ENCODE assay signal across 8 cellular contexts in genomic region chr5:75734913-75735789, GRCh38. TPM values are rescaled to one million over a fixed set of nuclear protein-coding genes. Genes with fewer than 3 reads are reported as not detected.
DNase-seq lines count a peak whose midpoint lies in the region; ATAC-seq, FAIRE-seq and TF ChIP-seq lines count a peak whose summit lies in the region.

No MANE protein-coding gene starts in this region.

- H2AFZ ChIP-seq in hepatocyte, result no peak overlapping the region

- no peaks in the 10 kb centered on the region for H3K9me3 ChIP-seq in WERI-Rb-1 (ENCODE audit: severe bottlenecking)
- no peaks in the 10 kb centered on the region for H3K9me3 ChIP-seq in hepatocyte (ENCODE audit: low read depth)
- no peaks in the 10 kb centered on the region for H3K9me3 ChIP-seq in thyroid gland
- no peaks in the 10 kb centered on the region for H3K9me3 ChIP-seq in CD8-positive, alpha-beta T cell (ENCODE audit: low read length)

- TF ChIP-seq CTCF in WERI-Rb-1 (IDR thresholded peaks at IDR 0.05; ENCODE audit: low read depth, low read length), result peak; percentile 75
- peak; percentile 69 for TF ChIP-seq CTCF in hepatocyte (IDR thresholded peaks at IDR 0.05; ENCODE audit: poor library complexity)
- peak; percentile 11 to 77 (median 53) for TF ChIP-seq CTCF in thyroid gland (IDR thresholded peaks at IDR 0.05)
- TF ChIP-seq CTCF in CD8-positive, alpha-beta T cell (IDR thresholded peaks at IDR 0.05), result no peak

- H3K27ac Mint-ChIP-seq in CD8-positive, alpha-beta T cell, result no peak overlapping the region

- FAIRE-seq in HTR-8/SVneo (lab: Jason Lieb, UNC), result no peak

- H3K9me2 ChIP-seq in hepatocyte (replicated peaks; ENCODE audit: insufficient read depth), result no peaks in the 10 kb centered on the region

- H3K4me3 ChIP-seq in WERI-Rb-1 (ENCODE audit: low read depth, low read length) (no peak overlapping the region), hepatocyte (no peak overlapping the region), thyroid gland (replicated peaks in 1 of 3) (no peak overlapping the region)
- H3K4me3 ChIP-seq in CD8-positive, alpha-beta T cell (ENCODE audit: low read depth, low read length), result no peak overlapping the region

- H3K27me3 ChIP-seq in WERI-Rb-1 (ENCODE audit: insufficient read depth, low read depth, severe bottlenecking) (no peaks in the 10 kb centered on the region), hepatocyte (no peaks in the 10 kb centered on the region), thyroid gland (no peaks in the 10 kb centered on the region)
- H3K27me3 ChIP-seq in CD8-positive, alpha-beta T cell (ENCODE audit: insufficient read depth, low read length), result no peaks in the 10 kb centered on the region

- H3K4me1 ChIP-seq in hepatocyte (ENCODE audit: insufficient read depth) (no peaks in the 10 kb centered on the region), thyroid gland (no peaks in the 10 kb centered on the region)
- no peaks in the 10 kb centered on the region for H3K4me1 ChIP-seq in CD8-positive, alpha-beta T cell (ENCODE audit: insufficient read depth, low read length)

- no peaks in the 10 kb centered on the region for H4K20me1 ChIP-seq in hepatocyte (ENCODE audit: insufficient read depth, poor library complexity, severe bottlenecking)

- POLR2A ChIA-PET in CD8-positive, alpha-beta T cell (lab: Charles Lee), result interaction anchor here (0.6 kb wide), 1 partner anchor 42 kb away, joined by 3 read pairs; no protein-coding TSS in a partner anchor

- no peaks in the 10 kb centered on the region for H3K9me3 Mint-ChIP-seq in CD8-positive, alpha-beta T cell

- no peak for ATAC-seq in CD8-positive, alpha-beta T cell
- no peak for ATAC-seq in sciatic nerve

- intact Hi-C loops in thyroid gland (cut with DNase I), result loop anchor here (5.0 kb wide), 1 partner anchor 442 kb away; no protein-coding TSS in a partner anchor
- intact Hi-C loops in CD8-positive, alpha-beta T cell (cut with DNase I, micrococcal nuclease), result loop anchor here (5.0 to 10.0 kb wide), 2 partner anchors 522 to 910 kb away; no protein-coding TSS in a partner anchor
- intact Hi-C loops in sciatic nerve (cut with DNase I), result no loop called here

- no peak overlapping the region for H3K27ac ChIP-seq in WERI-Rb-1
- no peak overlapping the region for H3K27ac ChIP-seq in hepatocyte
- H3K27ac ChIP-seq in thyroid gland, result no peak overlapping the region
- no peak overlapping the region for H3K27ac ChIP-seq in CD8-positive, alpha-beta T cell (ENCODE audit: low read depth, low read length)

- H3K4me1 Mint-ChIP-seq in CD8-positive, alpha-beta T cell (ENCODE audit: low read depth), result no peaks in the 10 kb centered on the region

- 47% methylated on average over 6 of the region's 6 CpGs for WGBS in hepatocyte (ENCODE audit: low lambda C conversion rate, missing lambda C conversion rate)
- whole genome bisulfite sequencing in thyroid gland, 2 donors, result 38 to 39% methylated on average over 6 of the region's 6 CpGs

- TF ChIP-seq POLR2A in thyroid gland (IDR thresholded peaks at IDR 0.05), result no peak

- peak; percentile 64 for DNase-seq in activated effector memory CD4-positive, alpha-beta T cell treated with anti-CD3 and anti-CD28 coated beads, Interleukin-2, amount 50 U/mL, for 16 hours
- no peak for DNase-seq in activated effector memory CD4-positive, alpha-beta T cell treated with Interleukin-2 at 50 U/mL for 16 hours
- DNase-seq in HTR-8/SVneo (ENCODE audit: insufficient read length, low spot score) (peak; percentile 11), WERI-Rb-1 (peak; percentile 57), hepatocyte (ENCODE audit: low spot score) (peak; percentile 64), thyroid gland (peak; percentile 59 to 77), sciatic nerve (ENCODE audit: low spot score) (no peak)
- DNase-seq in CD8-positive, alpha-beta T cell, result no peak

- H3K27me3 Mint-ChIP-seq in CD8-positive, alpha-beta T cell (ENCODE audit: low read depth), result no peaks in the 10 kb centered on the region

- no peaks in the 10 kb centered on the region for H3K36me3 Mint-ChIP-seq in CD8-positive, alpha-beta T cell

- CTCF ChIA-PET in CD8-positive, alpha-beta T cell (lab: Charles Lee), result interaction anchor here (1.1 kb wide), 1 partner anchor 521 kb away, joined by 3 read pairs; no protein-coding TSS in a partner anchor

- H3K36me3 ChIP-seq in WERI-Rb-1 (no peaks in the 10 kb centered on the region), hepatocyte (replicated peaks; ENCODE audit: insufficient read depth, low read depth) (no peaks in the 10 kb centered on the region), thyroid gland (no peaks in the 10 kb centered on the region)
- no peaks in the 10 kb centered on the region for H3K36me3 ChIP-seq in CD8-positive, alpha-beta T cell (ENCODE audit: insufficient read depth, low read length)

- H3K79me2 ChIP-seq in hepatocyte, result no peaks in the 10 kb centered on the region

- no peak overlapping the region for H3K4me2 ChIP-seq in hepatocyte

- no peak overlapping the region for H3K4me3 Mint-ChIP-seq in CD8-positive, alpha-beta T cell

RNA-seq across cellular contexts. Expression of gene POC5, which starts 17.9 kb away (rescaled TPM):
- total RNA-seq in hepatocyte, result 19.2 and 19.5 TPM in 2 replicates
- 4.6 and 5.2 TPM in 2 replicates for polyA plus RNA-seq in hepatocyte
- total RNA-seq in thyroid gland, result 10 to 100 TPM in 3 of 4 donors, 1 to 10 TPM in 1; 9.5 to 24.3 (median 14.4) TPM
- 1 to 10 TPM; 6.5 to 7.9 TPM for total RNA-seq in CD8-positive, alpha-beta T cell
- total RNA-seq in sciatic nerve, result 11.7 TPM

Comparison
In these comparisons a context has a peak if more than half of its experiments do, and no peak if none do; other contexts are left out.
1. DNase-seq: peak in activated effector memory CD4-positive, alpha-beta T cell treated with anti-CD3 and anti-CD28 coated beads, Interleukin-2, amount 50 U/mL, for 16 hours (single experiment), HTR-8/SVneo (single experiment), WERI-Rb-1 (single experiment), hepatocyte (single experiment) and thyroid gland (2 of 2); none in activated effector memory CD4-positive, alpha-beta T cell treated with Interleukin-2 at 50 U/mL for 16 hours (single experiment), CD8-positive, alpha-beta T cell (0 of 7) and sciatic nerve (single experiment).